23 cellular contexts compared by ENCODE assay signal in genomic region chr17:57625511-57625910, GRCh38.
DNase-seq lines count a peak whose midpoint lies in the region; ATAC-seq and TF ChIP-seq lines count a peak whose summit lies in the region.
"Had no signal": no experiment of that assay in that cellular context is flagged by ENCODE, and none has a peak within 500 bp of the region (broad histone marks: within the 10 kb centered on the region; RNA-seq: fewer than 3 reads in every experiment).

No MANE protein-coding gene starts in this region.

- H2BK120ac ChIP-seq in trophoblast cell (ENCODE audit: insufficient read depth, low read length, poor library complexity), result peak overlapping the region; percentile 64

- no peak overlapping the region for H3K4ac ChIP-seq in trophoblast cell (ENCODE audit: low read depth, low read length)

- H3K79me2 ChIP-seq in trophoblast cell (ENCODE audit: control insufficient read depth, insufficient read depth, low read length, poor library complexity), result peaks cover 2% of the 10 kb centered on the region

- H3K14ac ChIP-seq in trophoblast cell (ENCODE audit: low read length), result peak overlapping the region; percentile 44

- peak overlapping the region; percentile 43 for H4K8ac ChIP-seq in trophoblast cell (ENCODE audit: low read depth, low read length)

- H2BK12ac ChIP-seq in trophoblast cell (ENCODE audit: low read length), result peak overlapping the region; percentile 69

- CTCF ChIA-PET in activated CD8-positive, alpha-beta T cell treated with anti-CD3 and anti-CD28 coated beads, Interleukin-2, amount 10 ng/mL, durations not matched to agents 7 days and 5 days (lab: Charles Lee), result interaction anchor here (1.7 to 4.3 kb wide), 2 partner anchors 46 to 382 kb away, joined by 3 to 19 read pairs; no protein-coding TSS in a partner anchor
- CTCF ChIA-PET in activated CD8-positive, alpha-beta T cell treated with anti-CD3 and anti-CD28 coated beads for 36 hours (lab: Charles Lee), result interaction anchor here (0.7 to 1.9 kb wide), 3 partner anchors 27 to 74 kb away, joined by 3 to 5 read pairs (median 5); no protein-coding TSS in a partner anchor
- CTCF ChIA-PET in RWPE1 (lab: Yijun Ruan, JAX), result no interaction called here

- peaks cover 0 to 27% (median 0%) of the 10 kb centered on the region in 9 donors for H3K36me3 ChIP-seq in heart right ventricle
- H3K36me3 ChIP-seq in trophoblast cell (ENCODE audit: control insufficient read depth in 1 of 2, insufficient read depth in 2 of 2, low read length in 2 of 2), result peaks cover 23 to 31% of the 10 kb centered on the region in 2 experiments
- H3K36me3 ChIP-seq: adrenal gland, neutrophil had no signal

- H3K4me3 Mint-ChIP-seq in activated CD8-positive, alpha-beta T cell treated with anti-CD3 and anti-CD28 coated beads, Interleukin-2, amount 10 ng/mL, durations not matched to agents 7 days and 5 days, result no peak overlapping the region
- no peak overlapping the region for H3K4me3 Mint-ChIP-seq in activated CD8-positive, alpha-beta T cell treated with anti-CD3 and anti-CD28 coated beads for 36 hours
- H3K4me3 Mint-ChIP-seq: activated CD4-positive, alpha-beta T cell treated with anti-CD3 and anti-CD28 coated beads, Interleukin-2, amount 10 ng/mL, durations not matched to agents 24 days and 14 days; stimulated activated naive B cell treated with anti-CD40 and anti-IgM and Interleukin-4, amounts not matched to agents 10 μg/mL and 1 μg/mL and 100 μg/mL, for 72 hours had no signal

- peaks cover 17% of the 10 kb centered on the region for H3K36me3 Mint-ChIP-seq in activated CD8-positive, alpha-beta T cell treated with anti-CD3 and anti-CD28 coated beads, Interleukin-2, amount 10 ng/mL, durations not matched to agents 7 days and 5 days (ENCODE audit: low read depth)
- peaks cover 6% of the 10 kb centered on the region for H3K36me3 Mint-ChIP-seq in activated CD8-positive, alpha-beta T cell treated with anti-CD3 and anti-CD28 coated beads for 36 hours (ENCODE audit: low read depth)

- no peak overlapping the region for H4K12ac ChIP-seq in trophoblast cell (ENCODE audit: low read depth, low read length)

- no peak for DNase-seq in activated CD8-positive, alpha-beta T cell treated with anti-CD3 and anti-CD28 coated beads, Interleukin-2, amount 10 ng/mL, durations not matched to agents 7 days and 5 days
- DNase-seq in activated CD8-positive, alpha-beta T cell treated with anti-CD3 and anti-CD28 coated beads for 36 hours, result no peak
- DNase-seq in RWPE1 (ENCODE audit: low spot score), result no peak
- DNase-seq in heart right ventricle, result no peak
- no peak for DNase-seq in trophoblast cell
- DNase-seq in KBM-7, result no peak
- DNase-seq in glomerular visceral epithelial cell (ENCODE audit: extremely low spot score), result no peak
- DNase-seq: activated CD4-positive, alpha-beta T cell treated with anti-CD3 and anti-CD28 coated beads, Interleukin-2, amount 10 ng/mL, durations not matched to agents 24 days and 14 days; activated CD8-positive, alpha-beta memory T cell treated with anti-CD3 and anti-CD28 coated beads, Interleukin-2, amount 50 U/mL, for 48 hours; activated effector memory CD4-positive, alpha-beta T cell treated with Interleukin-2 at 50 U/mL for 16 hours; cortex of kidney; mucosa of descending colon; NCI-H1694 treated with DMSO at 0.1 percent for 48 hours; NCI-H2171 treated with DMSO at 0.1 percent for 48 hours; NCI-H69; stimulated activated CD4-positive, alpha-beta T cell treated with anti-CD3 and anti-CD28 coated beads, Interleukin-1b, Interleukin-23, amount 100 ng/mL, for 48 hours; stimulated activated naive B cell treated with anti-CD40 and anti-IgM and Interleukin-4, amounts not matched to agents 10 μg/mL and 1 μg/mL and 100 μg/mL, for 72 hours had no signal

- no peak for TF ChIP-seq CTCF in activated CD8-positive, alpha-beta T cell treated with anti-CD3 and anti-CD28 coated beads for 36 hours (IDR thresholded peaks at IDR 0.05)
- no peak for TF ChIP-seq CTCF in RWPE1 (conservative IDR thresholded peaks at IDR 0.05; ENCODE audit: low read depth)
- TF ChIP-seq CTCF in heart right ventricle (IDR thresholded peaks at IDR 0.05), result no peak

- peaks cover 37% of the 10 kb centered on the region for H3K4me1 Mint-ChIP-seq in activated CD8-positive, alpha-beta T cell treated with anti-CD3 and anti-CD28 coated beads, Interleukin-2, amount 10 ng/mL, durations not matched to agents 7 days and 5 days (ENCODE audit: low read depth)
- H3K4me1 Mint-ChIP-seq in activated CD8-positive, alpha-beta T cell treated with anti-CD3 and anti-CD28 coated beads for 36 hours (ENCODE audit: low read depth), result peaks cover 23% of the 10 kb centered on the region

- peak overlapping the region; percentile 23 for H4K91ac ChIP-seq in trophoblast cell (ENCODE audit: low read depth, low read length)

- intact Hi-C loops in activated CD8-positive, alpha-beta T cell treated with anti-CD3 and anti-CD28 coated beads for 36 hours (cut with micrococcal nuclease), result no loop called here
- intact Hi-C loops in heart right ventricle (cut with DNase I), result loop anchor here in 2 of 10 donors (5.0 kb wide), 1 partner anchor 37 kb away; no protein-coding TSS in a partner anchor

- H3K23ac ChIP-seq in trophoblast cell (ENCODE audit: low read length), result no peak overlapping the region

- H3K79me1 ChIP-seq in trophoblast cell (ENCODE audit: low read length), result peaks cover 30% of the 10 kb centered on the region

- peak overlapping the region; percentile 9 for H2AK5ac ChIP-seq in trophoblast cell (ENCODE audit: low read length)

- peak overlapping the region; percentile 47 for H3K27ac Mint-ChIP-seq in activated CD8-positive, alpha-beta T cell treated with anti-CD3 and anti-CD28 coated beads, Interleukin-2, amount 10 ng/mL, durations not matched to agents 7 days and 5 days
- no peak overlapping the region for H3K27ac Mint-ChIP-seq in activated CD8-positive, alpha-beta T cell treated with anti-CD3 and anti-CD28 coated beads for 36 hours
- H3K27ac Mint-ChIP-seq: activated CD4-positive, alpha-beta T cell treated with anti-CD3 and anti-CD28 coated beads, Interleukin-2, amount 10 ng/mL, durations not matched to agents 24 days and 14 days; stimulated activated naive B cell treated with anti-CD40 and anti-IgM and Interleukin-4, amounts not matched to agents 10 μg/mL and 1 μg/mL and 100 μg/mL, for 72 hours had no signal

- no peaks in the 10 kb centered on the region for H3K27me3 ChIP-seq in heart right ventricle
- H3K27me3 ChIP-seq in trophoblast cell (ENCODE audit: insufficient read depth, low read length), result no peaks in the 10 kb centered on the region
- H3K27me3 ChIP-seq: adrenal gland, left lung, neutrophil had no signal

- 43 to 67% methylated on average over 1 of the region's 1 CpG for WGBS in heart right ventricle, 2 donors
- WGBS in trophoblast cell (ENCODE audit: extremely low coverage, insufficient coverage, insufficient read length), result no CpG with 5 or more reads among the region's 1 CpG

- H3K4me1 ChIP-seq in heart right ventricle, result peaks cover 0 to 59% (median 37%) of the 10 kb centered on the region in 9 donors
- peaks cover 35 to 37% of the 10 kb centered on the region in 2 experiments for H3K4me1 ChIP-seq in trophoblast cell (ENCODE audit: control insufficient read depth in 1 of 2, insufficient read depth in 2 of 2, low read length in 2 of 2)

- POLR2A ChIA-PET in activated CD8-positive, alpha-beta T cell treated with anti-CD3 and anti-CD28 coated beads, Interleukin-2, amount 10 ng/mL, durations not matched to agents 7 days and 5 days (lab: Charles Lee), result no interaction called here
- POLR2A ChIA-PET in activated CD8-positive, alpha-beta T cell treated with anti-CD3 and anti-CD28 coated beads for 36 hours (lab: Charles Lee), result interaction anchor here (0.8 kb wide), 1 partner anchor 17 kb away, joined by 3 read pairs; no protein-coding TSS in a partner anchor
- POLR2A ChIA-PET in RWPE1 (lab: Yijun Ruan, JAX; ENCODE audit: low non-redundant PET), result no interaction called here

- H3K4me3 ChIP-seq in heart right ventricle, result no peak overlapping the region
- no peak overlapping the region for H3K4me3 ChIP-seq in trophoblast cell (ENCODE audit: low read depth, low read length)
- H3K4me3 ChIP-seq: adrenal gland, left lung, mucosa of descending colon, psoas muscle had no signal

- in situ Hi-C loops in KBM-7 (cut with MboI; ENCODE audit: low pct_unique_long_range_greater_than_20kb, low sequenced_read_pairs), result no loop called here

- no peaks in the 10 kb centered on the region for H3K27me3 Mint-ChIP-seq in activated CD8-positive, alpha-beta T cell treated with anti-CD3 and anti-CD28 coated beads, Interleukin-2, amount 10 ng/mL, durations not matched to agents 7 days and 5 days (ENCODE audit: low read depth)
- H3K27me3 Mint-ChIP-seq in activated CD8-positive, alpha-beta T cell treated with anti-CD3 and anti-CD28 coated beads for 36 hours, result no peaks in the 10 kb centered on the region
- H3K27me3 Mint-ChIP-seq: activated CD4-positive, alpha-beta T cell treated with anti-CD3 and anti-CD28 coated beads, Interleukin-2, amount 10 ng/mL, durations not matched to agents 24 days and 14 days; stimulated activated naive B cell treated with anti-CD40 and anti-IgM and Interleukin-4, amounts not matched to agents 10 μg/mL and 1 μg/mL and 100 μg/mL, for 72 hours had no signal

- peak overlapping the region; percentile 45 for H3K18ac ChIP-seq in trophoblast cell (ENCODE audit: low read length)

- no peaks in the 10 kb centered on the region for H3K9me3 Mint-ChIP-seq in activated CD8-positive, alpha-beta T cell treated with anti-CD3 and anti-CD28 coated beads, Interleukin-2, amount 10 ng/mL, durations not matched to agents 7 days and 5 days (ENCODE audit: insufficient read depth)
- H3K9me3 Mint-ChIP-seq in activated CD8-positive, alpha-beta T cell treated with anti-CD3 and anti-CD28 coated beads for 36 hours, result no peaks in the 10 kb centered on the region
- H3K9me3 Mint-ChIP-seq: activated CD4-positive, alpha-beta T cell treated with anti-CD3 and anti-CD28 coated beads, Interleukin-2, amount 10 ng/mL, durations not matched to agents 24 days and 14 days; stimulated activated naive B cell treated with anti-CD40 and anti-IgM and Interleukin-4, amounts not matched to agents 10 μg/mL and 1 μg/mL and 100 μg/mL, for 72 hours had no signal

- H3K9me3 ChIP-seq in heart right ventricle (no peaks in the 10 kb centered on the region), trophoblast cell (ENCODE audit: insufficient read depth, low read depth, low read length) (no peaks in the 10 kb centered on the region)
- H3K9me3 ChIP-seq: adrenal gland, left lung, mucosa of descending colon, neutrophil, psoas muscle had no signal

- H3K4me2 ChIP-seq in trophoblast cell (ENCODE audit: low read length), result no peak overlapping the region
- H3K4me2 ChIP-seq: KMS-11 had no signal

- ATAC-seq in activated CD8-positive, alpha-beta T cell treated with anti-CD3 and anti-CD28 coated beads, Interleukin-2, amount 10 ng/mL, durations not matched to agents 7 days and 5 days, result no peak
- ATAC-seq in activated CD8-positive, alpha-beta T cell treated with anti-CD3 and anti-CD28 coated beads for 36 hours, result no peak
- ATAC-seq in heart right ventricle (peak in 5 of 8 donors; percentile 18 to 53 (median 31)), HG02938 (IDR thresholded peaks at IDR 0.05; ENCODE audit: unreplicated experiment) (no peak)
- ATAC-seq: left lung; mucosa of descending colon; psoas muscle; stimulated activated naive B cell treated with anti-CD40 and anti-IgM and Interleukin-4, amounts not matched to agents 10 μg/mL and 1 μg/mL and 100 μg/mL, for 72 hours had no signal

- H3K9ac ChIP-seq in trophoblast cell (ENCODE audit: low read length), result no peak overlapping the region
- H3K9ac ChIP-seq: KMS-11 had no signal

- H3K27ac ChIP-seq in RWPE1 (peak overlapping the region; percentile 1; the same call in 1 of the 2 replicates), heart right ventricle (peak overlapping the region in 6 of 10 donors; percentile 22 to 67 (median 61)), trophoblast cell (ENCODE audit: low read depth, low read length) (no peak overlapping the region)
- H3K27ac ChIP-seq: KMS-11, left lung, neutrophil, psoas muscle had no signal

- H2BK5ac ChIP-seq in trophoblast cell (ENCODE audit: low read depth, low read length, poor library complexity), result peak overlapping the region; percentile 18

- H2AFZ ChIP-seq in trophoblast cell (ENCODE audit: insufficient read depth, low read length, poor library complexity), result no peak overlapping the region

Comparison
In these comparisons a context has a peak if more than half of its experiments do, and no peak if none do; other contexts are left out.
1. ATAC-seq: peak in heart right ventricle (5 of 8); none in activated CD8-positive, alpha-beta T cell treated with anti-CD3 and anti-CD28 coated beads, Interleukin-2, amount 10 ng/mL, durations not matched to agents 7 days and 5 days (single experiment), activated CD8-positive, alpha-beta T cell treated with anti-CD3 and anti-CD28 coated beads for 36 hours (single experiment) and HG02938 (single experiment).